Comparison of ENCODE assay signal across 13 cellular contexts in the genomic region with DNA sequence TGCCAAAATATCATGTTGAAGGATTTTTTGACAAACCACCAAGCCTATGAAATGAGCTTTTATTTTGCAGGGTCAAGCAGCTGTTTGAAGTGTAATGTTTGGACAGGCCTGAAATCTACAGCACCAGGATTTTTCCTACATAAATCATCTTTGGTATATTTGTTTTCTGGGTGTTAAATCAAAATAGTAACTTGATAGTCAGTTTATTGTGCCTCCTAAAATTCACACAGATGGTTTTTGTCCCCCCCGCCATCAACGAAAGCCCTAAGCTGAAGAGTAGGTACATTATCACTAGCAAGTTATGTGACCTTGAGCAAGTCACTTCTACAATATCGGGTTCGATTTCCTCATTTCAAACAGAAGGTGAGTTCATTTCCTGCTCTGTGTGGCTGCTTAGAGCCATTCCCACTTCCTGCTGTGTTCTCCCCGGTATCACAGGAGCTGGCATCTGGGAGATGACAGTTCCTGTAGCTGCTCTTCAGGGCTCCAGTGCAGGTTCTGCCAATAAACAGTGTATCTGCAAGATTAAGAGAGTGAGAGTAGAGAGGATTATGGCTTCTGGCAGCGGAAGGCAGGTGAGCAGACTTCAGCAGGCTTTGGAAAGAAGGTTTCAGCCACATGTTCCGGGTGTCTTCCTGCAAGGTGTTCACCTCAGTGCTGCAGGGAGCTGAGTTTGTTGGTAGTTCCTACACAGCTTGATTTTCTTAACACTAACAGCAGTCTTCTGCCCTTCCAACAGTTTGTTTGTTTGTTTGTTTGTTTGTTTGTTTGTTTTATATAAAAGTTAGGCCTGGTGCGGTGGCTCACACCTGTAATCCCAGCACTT. TPM values are rescaled to one million over a fixed set of nuclear protein-coding genes. Genes with fewer than 3 reads are reported as not detected.
DNase-seq lines count a peak whose midpoint lies in the region; ATAC-seq and TF ChIP-seq lines count a peak whose summit lies in the region.
"Had no signal": no experiment of that assay in that cellular context is flagged by ENCODE, and none has a peak within 500 bp of the region (broad histone marks: within the 10 kb centered on the region; RNA-seq: fewer than 3 reads in every experiment).

No MANE protein-coding gene starts in this region.

- no peak overlapping the region for H2AFZ ChIP-seq in neural progenitor cell (replicated peaks)

- H3K4me3 ChIP-seq in choroid plexus epithelial cell (ENCODE audit: low read depth, low read length) = no peak overlapping the region
- no peak overlapping the region for H3K4me3 ChIP-seq in neural progenitor cell
- H3K4me3 ChIP-seq: BLaER1, thoracic aorta had no signal

- H3K9me3 ChIP-seq in neural progenitor cell (ENCODE audit: low read depth) = no peaks in the 10 kb centered on the region
- H3K9me3 ChIP-seq: BLaER1, thoracic aorta had no signal

- no peaks in the 10 kb centered on the region for H3K36me3 ChIP-seq in neural progenitor cell
- H3K36me3 ChIP-seq: BLaER1, thoracic aorta had no signal

- DNase-seq in activated naive CD4-positive, alpha-beta T cell (lab: John Stamatoyannopoulos, UW) = no peak
- DNase-seq in NCI-H82 treated with DMSO at 0.1 percent for 48 hours (lab: John Stamatoyannopoulos, UW; ENCODE audit: unreplicated experiment) (peak; percentile 29), choroid plexus epithelial cell (ENCODE audit: low read depth) (peak; percentile 47), neural progenitor cell (ENCODE audit: low spot score) (no peak), SW480 (ENCODE audit: low spot score) (no peak)
- no peak for DNase-seq in stimulated activated naive CD8-positive, alpha-beta T cell treated with anti-CD3 and anti-CD28 coated beads, Interleukin-15, amount 100 ng/mL, for 72 hours
- DNase-seq: activated CD4-positive, CD25-positive, alpha-beta regulatory T cell treated with anti-CD3 and anti-CD28 coated beads, Interleukin-2, amount 50 U/mL, for 72 hours; NCI-H526 treated with DMSO at 0.1 percent for 48 hours had no signal

- no peaks in the 10 kb centered on the region for H3K27me3 ChIP-seq in neural progenitor cell
- H3K27me3 ChIP-seq: BLaER1 had no signal

- peaks cover 18% of the 10 kb centered on the region for H3K4me1 Mint-ChIP-seq in activated naive CD4-positive, alpha-beta T cell treated with anti-CD3 and anti-CD28 coated beads, Interleukin-2, amount 50 U/mL, for 24 hours
- peaks cover 10% of the 10 kb centered on the region for H3K4me1 Mint-ChIP-seq in stimulated activated naive CD8-positive, alpha-beta T cell treated with anti-CD3 and anti-CD28 coated beads, Interleukin-15, amount 100 ng/mL, for 72 hours
- peaks cover 5% of the 10 kb centered on the region for H3K4me1 Mint-ChIP-seq in neural progenitor cell

- no peaks in the 10 kb centered on the region for H3K9me3 Mint-ChIP-seq in activated naive CD4-positive, alpha-beta T cell treated with anti-CD3 and anti-CD28 coated beads, Interleukin-2, amount 50 U/mL, for 24 hours
- H3K9me3 Mint-ChIP-seq in stimulated activated naive CD8-positive, alpha-beta T cell treated with anti-CD3 and anti-CD28 coated beads, Interleukin-15, amount 100 ng/mL, for 72 hours = no peaks in the 10 kb centered on the region
- H3K9me3 Mint-ChIP-seq in neural progenitor cell = no peaks in the 10 kb centered on the region
- H3K9me3 Mint-ChIP-seq: brain had no signal

- no peak for ATAC-seq in stimulated activated naive CD8-positive, alpha-beta T cell treated with anti-CD3 and anti-CD28 coated beads, Interleukin-15, amount 100 ng/mL, for 72 hours
- no peak for ATAC-seq in HG02840 (IDR thresholded peaks at IDR 0.05; ENCODE audit: low FRiP score, unreplicated experiment)

- TF ChIP-seq CTCF in choroid plexus epithelial cell (conservative IDR thresholded peaks at IDR 0.05; ENCODE audit: low read depth, low read length) = no peak
- TF ChIP-seq CTCF in neural progenitor cell (IDR thresholded peaks at IDR 0.05) = no peak

- no peaks in the 10 kb centered on the region for H3K27me3 Mint-ChIP-seq in activated naive CD4-positive, alpha-beta T cell treated with anti-CD3 and anti-CD28 coated beads, Interleukin-2, amount 50 U/mL, for 24 hours
- no peaks in the 10 kb centered on the region for H3K27me3 Mint-ChIP-seq in stimulated activated naive CD8-positive, alpha-beta T cell treated with anti-CD3 and anti-CD28 coated beads, Interleukin-15, amount 100 ng/mL, for 72 hours
- H3K27me3 Mint-ChIP-seq in neural progenitor cell (ENCODE audit: insufficient read depth, low read depth) = no peaks in the 10 kb centered on the region

- no peaks in the 10 kb centered on the region for H3K4me1 ChIP-seq in neural progenitor cell
- H3K4me1 ChIP-seq: BLaER1 had no signal

- H3K27ac Mint-ChIP-seq in activated naive CD4-positive, alpha-beta T cell treated with anti-CD3 and anti-CD28 coated beads, Interleukin-2, amount 50 U/mL, for 24 hours = peak overlapping the region; percentile 86
- H3K27ac Mint-ChIP-seq in stimulated activated naive CD8-positive, alpha-beta T cell treated with anti-CD3 and anti-CD28 coated beads, Interleukin-15, amount 100 ng/mL, for 72 hours = peak overlapping the region; percentile 60 to 74
- H3K27ac Mint-ChIP-seq in neural progenitor cell = no peak overlapping the region
- H3K27ac Mint-ChIP-seq: brain had no signal

- no peak overlapping the region for H3K9ac ChIP-seq in neural progenitor cell
- H3K9ac ChIP-seq: BLaER1 had no signal

- H3K4me3 Mint-ChIP-seq in activated naive CD4-positive, alpha-beta T cell treated with anti-CD3 and anti-CD28 coated beads, Interleukin-2, amount 50 U/mL, for 24 hours = peak overlapping the region; percentile 37
- H3K4me3 Mint-ChIP-seq in stimulated activated naive CD8-positive, alpha-beta T cell treated with anti-CD3 and anti-CD28 coated beads, Interleukin-15, amount 100 ng/mL, for 72 hours = peak overlapping the region in 1 of 2 donors; percentile 7
- H3K4me3 Mint-ChIP-seq in neural progenitor cell = no peak overlapping the region
- H3K4me3 Mint-ChIP-seq: brain had no signal

- H3F3A ChIP-seq in neural progenitor cell (ENCODE audit: low read depth) = no peaks in the 10 kb centered on the region

- H4K20me1 ChIP-seq in neural progenitor cell (ENCODE audit: low read depth) = no peaks in the 10 kb centered on the region
- H4K20me1 ChIP-seq: BLaER1 had no signal

- no peaks in the 10 kb centered on the region for H3K36me3 Mint-ChIP-seq in activated naive CD4-positive, alpha-beta T cell treated with anti-CD3 and anti-CD28 coated beads, Interleukin-2, amount 50 U/mL, for 24 hours
- H3K36me3 Mint-ChIP-seq in neural progenitor cell = no peaks in the 10 kb centered on the region
- H3K36me3 Mint-ChIP-seq: brain had no signal

- H3K4me2 ChIP-seq in neural progenitor cell = no peak overlapping the region
- H3K4me2 ChIP-seq: BLaER1 had no signal

- no peaks in the 10 kb centered on the region for H3K79me2 ChIP-seq in neural progenitor cell (ENCODE audit: low read depth)

- H3K27ac ChIP-seq in neural progenitor cell = no peak overlapping the region
- H3K27ac ChIP-seq: BLaER1, thoracic aorta had no signal

RNA-seq across cellular contexts. Expression of a gene that starts 48.4 kb away (rescaled TPM):
- total RNA-seq in neural progenitor cell (ENCODE audit: low replicate concordance) = 25.2 and 26.8 TPM in 2 replicates

Comparison
In these comparisons a context has a peak if more than half of its experiments do, and no peak if none do; other contexts are left out.
1. DNase-seq: peak in NCI-H82 treated with DMSO at 0.1 percent for 48 hours (single experiment) and choroid plexus epithelial cell (single experiment); none in activated naive CD4-positive, alpha-beta T cell (0 of 4), stimulated activated naive CD8-positive, alpha-beta T cell treated with anti-CD3 and anti-CD28 coated beads, Interleukin-15, amount 100 ng/mL, for 72 hours (0 of 2), neural progenitor cell (single experiment) and SW480 (single experiment).